ENCODE assay signal across 8 cellular contexts in the genomic region with DNA sequence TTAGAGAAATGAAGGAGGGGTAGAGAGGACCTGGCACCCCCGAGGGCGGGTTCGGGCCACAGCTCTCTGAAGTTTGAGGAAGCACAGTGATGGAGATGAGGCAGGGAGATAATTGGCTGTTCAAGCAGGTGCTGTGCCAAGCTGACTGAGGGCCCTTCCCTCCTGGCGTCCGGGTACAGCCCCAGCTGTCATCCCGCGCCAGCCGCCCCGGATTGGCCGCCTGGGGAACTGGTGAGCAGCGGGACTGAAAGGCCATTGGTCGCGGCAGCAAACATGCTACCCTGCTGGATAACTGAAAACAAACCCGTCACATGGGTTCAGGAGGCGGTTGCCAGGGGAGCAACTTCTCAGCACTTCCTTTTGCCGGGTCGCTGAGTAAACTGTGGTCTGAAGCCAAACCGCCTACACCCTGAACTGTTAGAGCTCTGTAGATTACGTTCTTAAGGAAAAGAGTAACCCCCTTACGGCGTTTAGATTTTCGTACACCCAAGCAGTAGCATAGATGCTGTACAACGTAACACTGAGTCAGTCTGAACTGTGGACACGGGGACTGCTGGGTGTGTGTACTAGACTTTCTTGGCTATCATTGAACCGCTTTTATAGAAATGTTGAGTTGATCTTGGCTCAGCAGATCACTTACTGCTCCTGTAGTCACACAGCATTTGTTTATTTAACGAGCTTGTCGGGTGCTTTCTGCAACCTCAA. TPM values are rescaled to one million over a fixed set of nuclear protein-coding genes. Genes with fewer than 3 reads are reported as not detected.
DNase-seq lines count a peak whose midpoint lies in the region; TF ChIP-seq lines count a peak whose summit lies in the region.

No MANE protein-coding gene starts in this region.

- peaks cover 5% of the 10 kb centered on the region for H3K9me3 Mint-ChIP-seq in activated naive CD4-positive, alpha-beta T cell treated with anti-CD3 and anti-CD28 coated beads, Interleukin-2, amount 10 ng/mL, durations not matched to agents 7 days and 5 days

- H3K27ac ChIP-seq in neutrophil (peak overlapping the region; percentile 91), substantia nigra (ENCODE audit: low read depth, low read length, poor library complexity, severe bottlenecking) (peak overlapping the region; percentile 97)

- peaks cover 65% of the 10 kb centered on the region for H3K4me1 Mint-ChIP-seq in activated naive CD4-positive, alpha-beta T cell treated with anti-CD3 and anti-CD28 coated beads, Interleukin-2, amount 10 ng/mL, durations not matched to agents 7 days and 5 days

- H3K4me3 Mint-ChIP-seq in activated naive CD4-positive, alpha-beta T cell treated with anti-CD3 and anti-CD28 coated beads, Interleukin-2, amount 10 ng/mL, durations not matched to agents 7 days and 5 days, result peak overlapping the region; percentile 95

- H3K4me1 ChIP-seq in neutrophil (ENCODE audit: control insufficient read depth in 1 of 2, insufficient read depth in 1 of 2, low read depth in 1 of 2, low read length in 1 of 2), result peaks cover 26 to 28% of the 10 kb centered on the region in 2 experiments

- peak overlapping the region; percentile 95 for H3K4me3 ChIP-seq in HFF-Myc (replicated peaks; ENCODE audit: low read depth, low read length)
- peak overlapping the region; percentile 69 to 83 for H3K4me3 ChIP-seq in neutrophil (ENCODE audit: low read depth in 1 of 2, low read length in 1 of 2)

- H3K27me3 Mint-ChIP-seq in activated naive CD4-positive, alpha-beta T cell treated with anti-CD3 and anti-CD28 coated beads, Interleukin-2, amount 10 ng/mL, durations not matched to agents 7 days and 5 days, result no peaks in the 10 kb centered on the region

- CTCF ChIA-PET in activated naive CD4-positive, alpha-beta T cell treated with anti-CD3 and anti-CD28 coated beads, Interleukin-2, amount 10 ng/mL, durations not matched to agents 7 days and 5 days (lab: Charles Lee), result interaction anchor here (0.8 to 3.7 kb wide), 6 partner anchors 16 to 371 kb away, joined by 3 to 13 read pairs (median 6); no protein-coding TSS in a partner anchor

- in situ Hi-C loops in SK-MEL-5 (cut with HindIII; ENCODE audit: low pct_unique_long_range_greater_than_20kb, low sequenced_read_pairs), result no loop called here

- DNase-seq in GM04503 (ENCODE audit: low read depth), result peak; percentile 82
- DNase-seq in HFF-Myc (ENCODE audit: extremely low read depth, low read depth), result peak; percentile 92
- DNase-seq in NAMALWA (ENCODE audit: low spot score), result peak; percentile 99
- peak; percentile 96 for DNase-seq in SK-MEL-5 (ENCODE audit: low read depth, low spot score)
- DNase-seq in activated naive CD4-positive, alpha-beta T cell treated with anti-CD3 and anti-CD28 coated beads, Interleukin-2, amount 10 ng/mL, durations not matched to agents 7 days and 5 days, result peak; percentile 98
- DNase-seq in germinal center (ENCODE audit: low spot score), result peak; percentile 98
- DNase-seq in substantia nigra (lab: John Stamatoyannopoulos, UW), result peak; percentile 74 to 99 (median 98)

- H3K27ac Mint-ChIP-seq in activated naive CD4-positive, alpha-beta T cell treated with anti-CD3 and anti-CD28 coated beads, Interleukin-2, amount 10 ng/mL, durations not matched to agents 7 days and 5 days, result peak overlapping the region; percentile 98

- H3K27me3 ChIP-seq in neutrophil, result peaks cover 20% of the 10 kb centered on the region

- TF ChIP-seq CTCF in HFF-Myc (IDR thresholded peaks at IDR 0.05; ENCODE audit: low read depth, low read length, missing control alignments) (no peak), neutrophil (IDR thresholded peaks at IDR 0.05) (peak; percentile 45)

- H3K36me3 ChIP-seq in neutrophil, result peaks cover 9% of the 10 kb centered on the region

- peaks cover 55% of the 10 kb centered on the region for H3K36me3 Mint-ChIP-seq in activated naive CD4-positive, alpha-beta T cell treated with anti-CD3 and anti-CD28 coated beads, Interleukin-2, amount 10 ng/mL, durations not matched to agents 7 days and 5 days

- H3K9me3 ChIP-seq in neutrophil, result no peaks in the 10 kb centered on the region

RNA-seq across cellular contexts. Expression of a gene that starts 1.3 kb away (rescaled TPM):
- 102 and 105 TPM in 2 replicates for total RNA-seq in SK-MEL-5 (2014; rRNA removed; shearing (Covaris generic))
- polyA plus RNA-seq in SK-MEL-5 (2015; cell fraction: cytosol; rRNA removed), result 66.7 and 81.4 TPM in 2 replicates
- polyA plus RNA-seq in SK-MEL-5 (2015; cell fraction: nucleus; rRNA removed), result 32.7 and 43.3 TPM in 2 replicates

Comparison
In these comparisons a context has a peak if more than half of its experiments do, and no peak if none do; other contexts are left out.
1. Peak in every context shown above with its lines: DNase-seq, H3K4me3 ChIP-seq and H3K27ac ChIP-seq.